ENCODE assay signal across 13 cellular contexts in the genomic region with DNA sequence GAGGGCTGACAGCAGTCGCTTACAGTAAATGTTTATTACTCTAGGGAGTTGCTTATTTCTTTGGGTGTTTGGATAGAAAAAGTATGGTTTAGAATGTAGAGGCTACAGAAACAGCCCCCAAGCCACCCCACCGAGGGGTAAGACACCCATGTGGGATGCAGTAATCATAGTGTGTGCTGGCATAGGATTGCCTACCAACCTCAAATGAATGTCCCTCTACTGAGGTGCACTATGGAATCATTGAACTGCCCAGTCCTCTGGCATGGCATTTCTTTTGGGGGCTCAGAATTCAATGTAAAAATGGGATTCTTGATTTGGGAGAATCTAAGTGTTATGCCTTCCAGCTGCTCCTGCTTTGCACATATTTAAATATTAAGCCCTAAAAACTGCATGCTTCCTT. TPM values are rescaled to one million over a fixed set of nuclear protein-coding genes. Genes with fewer than 3 reads are reported as not detected.
DNase-seq lines count a peak whose midpoint lies in the region; ATAC-seq, FAIRE-seq and TF ChIP-seq lines count a peak whose summit lies in the region.
"Had no signal": no experiment of that assay in that cellular context is flagged by ENCODE, and none has a peak within 500 bp of the region (broad histone marks: within the 10 kb centered on the region; RNA-seq: fewer than 3 reads in every experiment).

No MANE protein-coding gene starts in this region.

- no peak overlapping the region for H3K4ac ChIP-seq in mesenchymal stem cell (ENCODE audit: low read depth in 1 of 2, low read length in 2 of 2)

- no peak overlapping the region for H3K9ac ChIP-seq in GM12878 (ENCODE audit: control insufficient read depth, insufficient read depth, low read length)
- no peak overlapping the region for H3K9ac ChIP-seq in mesenchymal stem cell (ENCODE audit: low read length)
- H3K9ac ChIP-seq: BLaER1 treated with 17β-estradiol and CSF1 and Interleukin-3, amounts not matched to agents 10 nM and 100 nM had no signal

- TF ChIP-seq CTCF in GM12878 (IDR thresholded peaks at IDR 0.05 in 2 of 3, conservative IDR thresholded peaks at IDR 0.05 in 1 of 3; ENCODE audit: control insufficient read depth in 2 of 3, extremely low read depth in 1 of 3, insufficient read depth in 1 of 3, low read depth in 3 of 3, low read length in 3 of 3) = no peak

- H3K36me3 Mint-ChIP-seq in activated naive CD4-positive, alpha-beta T cell treated with anti-CD3 and anti-CD28 coated beads, Interleukin-2, amount 50 U/mL, for 24 hours = peaks cover 46% of the 10 kb centered on the region
- H3K36me3 Mint-ChIP-seq in activated naive CD4-positive, alpha-beta T cell treated with anti-CD3 and anti-CD28 coated beads, Interleukin-2, amount 10 ng/mL, durations not matched to agents 7 days and 5 days = peaks cover 62% of the 10 kb centered on the region
- H3K36me3 Mint-ChIP-seq in activated T-helper 17 cell treated with anti-CD3 and anti-CD28 coated beads, Interleukin-2, amount 50 U/mL, for 72 hours (ENCODE audit: low read depth) = peaks cover 63% of the 10 kb centered on the region
- H3K36me3 Mint-ChIP-seq in naive thymus-derived CD8-positive, alpha-beta T cell = peaks cover 36 to 84% (median 71%) of the 10 kb centered on the region in 3 donors

- FAIRE-seq in GM12878 (lab: Jason Lieb, UNC) = no peak
- FAIRE-seq: H1 had no signal

- H3K4me1 ChIP-seq in GM12878 (ENCODE audit: control insufficient read depth, insufficient read depth, low read length) = no peaks in the 10 kb centered on the region
- no peaks in the 10 kb centered on the region for H3K4me1 ChIP-seq in mesenchymal stem cell (ENCODE audit: control insufficient read depth, insufficient read depth, low read depth, low read length)
- H3K4me1 ChIP-seq: BLaER1 treated with 17β-estradiol and CSF1 and Interleukin-3, amounts not matched to agents 10 nM and 100 nM; HAP-1 had no signal

- no peak for ATAC-seq in activated T-helper 17 cell treated with anti-CD3 and anti-CD28 coated beads, Interleukin-2, amount 50 U/mL, for 72 hours (replicated peaks)
- no peak for ATAC-seq in GM12878
- ATAC-seq in naive thymus-derived CD8-positive, alpha-beta T cell = no peak

- peaks cover 7 to 15% of the 10 kb centered on the region in 2 experiments for H3K36me3 ChIP-seq in GM12878 (ENCODE audit: control insufficient read depth in 2 of 2, insufficient read depth in 2 of 2, low read length in 1 of 2)
- H3K36me3 ChIP-seq in mesenchymal stem cell (ENCODE audit: control insufficient read depth in 1 of 2, insufficient read depth in 2 of 2, low read depth in 1 of 2, low read length in 2 of 2) = peaks cover 13 to 46% of the 10 kb centered on the region in 2 experiments

- H3K27me3 Mint-ChIP-seq in activated naive CD4-positive, alpha-beta T cell treated with anti-CD3 and anti-CD28 coated beads, Interleukin-2, amount 50 U/mL, for 24 hours = no peaks in the 10 kb centered on the region
- no peaks in the 10 kb centered on the region for H3K27me3 Mint-ChIP-seq in activated naive CD4-positive, alpha-beta T cell treated with anti-CD3 and anti-CD28 coated beads, Interleukin-2, amount 10 ng/mL, durations not matched to agents 7 days and 5 days
- H3K27me3 Mint-ChIP-seq in activated T-helper 17 cell treated with anti-CD3 and anti-CD28 coated beads, Interleukin-2, amount 50 U/mL, for 72 hours = no peaks in the 10 kb centered on the region
- no peaks in the 10 kb centered on the region for H3K27me3 Mint-ChIP-seq in naive thymus-derived CD8-positive, alpha-beta T cell
- H3K27me3 Mint-ChIP-seq: CD4-positive, CD25-positive, alpha-beta regulatory T cell had no signal

- no peaks in the 10 kb centered on the region for H4K20me1 ChIP-seq in GM12878 (ENCODE audit: control insufficient read depth, insufficient read depth)
- H4K20me1 ChIP-seq: BLaER1 treated with 17β-estradiol and CSF1 and Interleukin-3, amounts not matched to agents 10 nM and 100 nM had no signal

- CTCF ChIA-PET in activated naive CD4-positive, alpha-beta T cell treated with anti-CD3 and anti-CD28 coated beads, Interleukin-2, amount 10 ng/mL, durations not matched to agents 7 days and 5 days (lab: Charles Lee) = no interaction called here
- CTCF ChIA-PET in GM12878 (lab: Yijun Ruan, JAX) = no interaction called here

- H3K9me3 ChIP-seq in GM12878 (replicated peaks; ENCODE audit: control insufficient read depth, insufficient read depth, low read length) (peaks cover 43% of the 10 kb centered on the region), mesenchymal stem cell (ENCODE audit: control insufficient read depth, low read length) (peaks cover 98% of the 10 kb centered on the region)

- POLR2A ChIA-PET in GM12878 (lab: Charles Lee) = no interaction called here
- POLR2A ChIA-PET in naive thymus-derived CD8-positive, alpha-beta T cell (lab: Charles Lee) = no interaction called here

- H2AK5ac ChIP-seq in mesenchymal stem cell (ENCODE audit: low read length, severe bottlenecking) = no peak overlapping the region

- H3K18ac ChIP-seq in mesenchymal stem cell (ENCODE audit: low read depth in 1 of 2, low read length in 2 of 2) = no peak overlapping the region

- no peak overlapping the region for H2AFZ ChIP-seq in GM12878 (ENCODE audit: control insufficient read depth, low read depth, low read length)
- H2AFZ ChIP-seq in mesenchymal stem cell (ENCODE audit: low read depth, low read length) = no peak overlapping the region

- peaks cover 21% of the 10 kb centered on the region for H3K9me3 Mint-ChIP-seq in activated naive CD4-positive, alpha-beta T cell treated with anti-CD3 and anti-CD28 coated beads, Interleukin-2, amount 50 U/mL, for 24 hours
- peaks cover 68% of the 10 kb centered on the region for H3K9me3 Mint-ChIP-seq in activated naive CD4-positive, alpha-beta T cell treated with anti-CD3 and anti-CD28 coated beads, Interleukin-2, amount 10 ng/mL, durations not matched to agents 7 days and 5 days
- H3K9me3 Mint-ChIP-seq in activated T-helper 17 cell treated with anti-CD3 and anti-CD28 coated beads, Interleukin-2, amount 50 U/mL, for 72 hours = peaks cover 47% of the 10 kb centered on the region
- peaks cover 20 to 99% (median 62%) of the 10 kb centered on the region in 9 donors for H3K9me3 Mint-ChIP-seq in naive thymus-derived CD8-positive, alpha-beta T cell

- no peak overlapping the region for H3K4me3 Mint-ChIP-seq in activated naive CD4-positive, alpha-beta T cell treated with anti-CD3 and anti-CD28 coated beads, Interleukin-2, amount 50 U/mL, for 24 hours
- no peak overlapping the region for H3K4me3 Mint-ChIP-seq in activated naive CD4-positive, alpha-beta T cell treated with anti-CD3 and anti-CD28 coated beads, Interleukin-2, amount 10 ng/mL, durations not matched to agents 7 days and 5 days
- no peak overlapping the region for H3K4me3 Mint-ChIP-seq in activated T-helper 17 cell treated with anti-CD3 and anti-CD28 coated beads, Interleukin-2, amount 50 U/mL, for 72 hours
- no peak overlapping the region for H3K4me3 Mint-ChIP-seq in naive thymus-derived CD8-positive, alpha-beta T cell
- H3K4me3 Mint-ChIP-seq: CD4-positive, CD25-positive, alpha-beta regulatory T cell had no signal

- H2BK15ac ChIP-seq in mesenchymal stem cell (ENCODE audit: low read depth, poor library complexity, severe bottlenecking) = no peak overlapping the region

- H3K27me3 ChIP-seq in GM12878 (replicated peaks in 1 of 2; ENCODE audit: control insufficient read depth in 2 of 2, insufficient read depth in 2 of 2, low read length in 1 of 2) (no peaks in the 10 kb centered on the region), mesenchymal stem cell (ENCODE audit: control insufficient read depth in 1 of 2, insufficient read depth in 1 of 2, low read length in 2 of 2) (no peaks in the 10 kb centered on the region)
- H3K27me3 ChIP-seq: BLaER1 treated with 17β-estradiol and CSF1 and Interleukin-3, amounts not matched to agents 10 nM and 100 nM had no signal

- no peak overlapping the region for H3K4me2 ChIP-seq in GM12878 (ENCODE audit: control insufficient read depth, insufficient read depth)
- H3K4me2 ChIP-seq in mesenchymal stem cell (ENCODE audit: low read length, poor library complexity, severe bottlenecking) = no peak overlapping the region
- H3K4me2 ChIP-seq: BLaER1 treated with 17β-estradiol and CSF1 and Interleukin-3, amounts not matched to agents 10 nM and 100 nM had no signal

- TF ChIP-seq EP300 in GM12878 (IDR thresholded peaks at IDR 0.05; ENCODE audit: borderline replicate concordance in 1 of 2, control insufficient read depth in 1 of 2, low read depth in 2 of 2, low read length in 2 of 2) = no peak

- H3K23ac ChIP-seq in mesenchymal stem cell (ENCODE audit: low read length in 2 of 2) = no peak overlapping the region

- no peak overlapping the region for H4K91ac ChIP-seq in mesenchymal stem cell (ENCODE audit: low read length)

- SMC1A ChIA-PET in GM12878 (lab: Charles Lee; ENCODE audit: uncharacterized antibody, unreplicated experiment) = no interaction called here

- H3K79me2 ChIP-seq in GM12878 (ENCODE audit: control insufficient read depth, insufficient read depth, low read length) = no peaks in the 10 kb centered on the region

- TF ChIP-seq POLR2A in GM12878 (IDR thresholded peaks at IDR 0.05; ENCODE audit: low read depth, low read length) = peak; percentile 59

- no peak overlapping the region for H3K27ac ChIP-seq in GM12878 (ENCODE audit: control insufficient read depth, insufficient read depth)
- H3K27ac ChIP-seq in mesenchymal stem cell (ENCODE audit: low read length, poor library complexity, severe bottlenecking) = no peak overlapping the region
- H3K27ac ChIP-seq: BLaER1 treated with 17β-estradiol and CSF1 and Interleukin-3, amounts not matched to agents 10 nM and 100 nM; HL-60 had no signal

- H3K14ac ChIP-seq in mesenchymal stem cell (ENCODE audit: low read length in 2 of 2) = no peak overlapping the region

- no peak overlapping the region for H2BK12ac ChIP-seq in mesenchymal stem cell (ENCODE audit: low read length in 2 of 2)

- H3K4me1 Mint-ChIP-seq in activated naive CD4-positive, alpha-beta T cell treated with anti-CD3 and anti-CD28 coated beads, Interleukin-2, amount 50 U/mL, for 24 hours = no peaks in the 10 kb centered on the region
- H3K4me1 Mint-ChIP-seq in activated naive CD4-positive, alpha-beta T cell treated with anti-CD3 and anti-CD28 coated beads, Interleukin-2, amount 10 ng/mL, durations not matched to agents 7 days and 5 days = no peaks in the 10 kb centered on the region
- H3K4me1 Mint-ChIP-seq in activated T-helper 17 cell treated with anti-CD3 and anti-CD28 coated beads, Interleukin-2, amount 50 U/mL, for 72 hours = no peaks in the 10 kb centered on the region
- H3K4me1 Mint-ChIP-seq in naive thymus-derived CD8-positive, alpha-beta T cell = no peaks in the 10 kb centered on the region

- in situ Hi-C loops in GM12878 (cut with MboI) = no loop called here

- peak overlapping the region; percentile 65 for H3K27ac Mint-ChIP-seq in activated naive CD4-positive, alpha-beta T cell treated with anti-CD3 and anti-CD28 coated beads, Interleukin-2, amount 50 U/mL, for 24 hours
- H3K27ac Mint-ChIP-seq in activated naive CD4-positive, alpha-beta T cell treated with anti-CD3 and anti-CD28 coated beads, Interleukin-2, amount 10 ng/mL, durations not matched to agents 7 days and 5 days = no peak overlapping the region
- H3K27ac Mint-ChIP-seq in activated T-helper 17 cell treated with anti-CD3 and anti-CD28 coated beads, Interleukin-2, amount 50 U/mL, for 72 hours = peak overlapping the region; percentile 33
- H3K27ac Mint-ChIP-seq in naive thymus-derived CD8-positive, alpha-beta T cell = no peak overlapping the region

- RAD21 ChIA-PET in GM12878 (lab: Charles Lee; ENCODE audit: unreplicated experiment) = no interaction called here

- H3K4me3 ChIP-seq in GM12878 (no peak overlapping the region), mesenchymal stem cell (ENCODE audit: insufficient read depth in 1 of 2, low read depth in 1 of 2, low read length in 2 of 2) (peak overlapping the region in 1 of 2 experiments; percentile 47)
- H3K4me3 ChIP-seq: HAP-1 had no signal

- no peak for DNase-seq in activated naive CD4-positive, alpha-beta T cell treated with anti-CD3 and anti-CD28 coated beads, Interleukin-2, amount 10 ng/mL, durations not matched to agents 7 days and 5 days
- DNase-seq in GM12878 (ENCODE audit: low read depth, low spot score) = no peak
- DNase-seq in mesenchymal stem cell = no peak
- DNase-seq in NCI-H2081 treated with DMSO at 0.1 percent for 48 hours (lab: John Stamatoyannopoulos, UW) = no peak
- no peak for DNase-seq in naive thymus-derived CD8-positive, alpha-beta T cell
- DNase-seq: ACHN; CD4-positive, CD25-positive, alpha-beta regulatory T cell had no signal

- no peak overlapping the region for H2BK120ac ChIP-seq in mesenchymal stem cell (ENCODE audit: low read depth, low read length)

- 93% methylated on average over 2 of the region's 2 CpGs for WGBS in GM12878 (ENCODE audit: insufficient coverage, insufficient replicate concordance, low lambda C conversion rate, missing lambda C conversion rate)
- WGBS in mesenchymal stem cell = 82% methylated on average over 2 of the region's 2 CpGs

- no peak overlapping the region for H4K8ac ChIP-seq in mesenchymal stem cell (ENCODE audit: low read length)

- peaks cover 5% of the 10 kb centered on the region for H3K79me1 ChIP-seq in mesenchymal stem cell (replicated peaks; ENCODE audit: low read length, poor library complexity, severe bottlenecking)

- TF ChIP-seq RAD21 in GM12878 (IDR thresholded peaks at IDR 0.05; ENCODE audit: insufficient read depth, low read depth, low read length) = no peak

- H2BK5ac ChIP-seq in mesenchymal stem cell (ENCODE audit: low read depth, low read length, poor library complexity, severe bottlenecking) = no peak overlapping the region

- BruUV-seq in GM12878 (replicated peaks; lab: Mats Ljungman, UMichigan) = no TSS peak

- intact Hi-C loops in GM12878 (cut with micrococcal nuclease; ENCODE audit: unreplicated experiment) = no loop called here

RNA-seq across cellular contexts. Expression of a gene that starts 46.8 kb away (rescaled TPM):
- total RNA-seq in activated T-helper 17 cell treated with anti-CD3 and anti-CD28 coated beads, Interleukin-2, amount 50 U/mL, for 72 hours = 100 to 1,000 TPM in 1 of 2 donors, 10 to 100 TPM in 1; 73.8 to 168 TPM
- total RNA-seq in GM12878 (2013; cell fraction: nucleolus; rRNA removed) = 161 and 168 TPM in 2 replicates
- total RNA-seq in GM12878 (2014; rRNA removed) = 27.4 and 35.1 TPM in 2 replicates
- 54.6 and 57.3 TPM in 2 replicates for total RNA-seq in GM12878 (2014; rRNA removed; fragmentation: Illumina TruSeq; extraction: Trizol)
- total RNA-seq in GM12878 (2021) = 32.5 and 39.3 TPM in 2 replicates
- polyA plus RNA-seq in GM12878 (2011; ENCODE audit: low read depth) = 12.6 TPM
- polyA plus RNA-seq in GM12878 (2011; rRNA removed) = 50.0 and 87.3 TPM in 2 replicates
- polyA plus RNA-seq in GM12878 (2011; cell fraction: cytosol; rRNA removed) = 13.6 and 20.2 TPM in 2 replicates
- 45.7 and 52.3 TPM in 2 replicates for polyA plus RNA-seq in GM12878 (2011; cell fraction: nucleus; rRNA removed)
- 18.0 and 19.4 TPM in 2 replicates for polyA plus RNA-seq in GM12878 (2012)
- polyA plus RNA-seq in GM12878 (2014; fragmentation: Illumina TruSeq; extraction: Trizol) = 31.8 and 46.2 TPM in 2 replicates
- 10 to 100 TPM; 16.3 to 18.9 TPM for polyA plus RNA-seq in GM12878 (2014; fragmentation: Nextera tagmentation; extraction: Ambion mirVana)
- 13.9 and 18.3 TPM in 2 replicates for polyA plus RNA-seq in GM12878 (2014; rRNA removed)
- 10 to 100 TPM; 28.6 to 30.7 TPM for polyA plus RNA-seq in GM12878 (2016; fragmentation: Nextera tagmentation; extraction: Ambion mirVana)
- 72.0 and 84.8 TPM in 2 replicates for polyA minus RNA-seq in GM12878 (2011; rRNA and poly(A)+ RNA removed)
- polyA minus RNA-seq in GM12878 (2011; cell fraction: cytosol; rRNA and poly(A)+ RNA removed) = 34.0 and 41.3 TPM in 2 replicates
- polyA minus RNA-seq in GM12878 (2011; cell fraction: nucleus; rRNA and poly(A)+ RNA removed) = 75.3 and 104 TPM in 2 replicates
- polyA plus RNA-seq in mesenchymal stem cell (2013, experiment 1 of 2) = 5.0 TPM
- 5.2 TPM for polyA plus RNA-seq in mesenchymal stem cell (2013, experiment 2 of 2)
- total RNA-seq in naive thymus-derived CD8-positive, alpha-beta T cell = 10 to 100 TPM; 48.1 to 49.2 TPM
- polyA plus RNA-seq in naive thymus-derived CD8-positive, alpha-beta T cell = 1 to 10 TPM; 7.3 to 8.1 (median 8.0) TPM

Comparison
In these comparisons a context has a peak if more than half of its experiments do, and no peak if none do; other contexts are left out.
1. H3K27ac Mint-ChIP-seq: peak in activated naive CD4-positive, alpha-beta T cell treated with anti-CD3 and anti-CD28 coated beads, Interleukin-2, amount 50 U/mL, for 24 hours (single experiment) and activated T-helper 17 cell treated with anti-CD3 and anti-CD28 coated beads, Interleukin-2, amount 50 U/mL, for 72 hours (single experiment); none in activated naive CD4-positive, alpha-beta T cell treated with anti-CD3 and anti-CD28 coated beads, Interleukin-2, amount 10 ng/mL, durations not matched to agents 7 days and 5 days (single experiment) and naive thymus-derived CD8-positive, alpha-beta T cell (0 of 10).